13 cellular contexts compared by ENCODE assay signal in genomic region chrX:3550160-3550765, GRCh38.
A peak's percentile ranks its signal among the peaks of the same experiment; 100 is the strongest.
DNase-seq lines count a peak whose midpoint lies in the region; FAIRE-seq lines count a peak whose summit lies in the region.
"Had no signal": no experiment of that assay in that cellular context is flagged by ENCODE, and none has a peak within 500 bp of the region (broad histone marks: within the 10 kb centered on the region; RNA-seq: fewer than 3 reads in every experiment).

No MANE protein-coding gene starts in this region.

- no peak overlapping the region for H4K8ac ChIP-seq in neuronal stem cell (ENCODE audit: low read depth, low read length)

- H2BK15ac ChIP-seq in neuronal stem cell (ENCODE audit: low read length) = no peak overlapping the region

- H3K36me3 Mint-ChIP-seq in CD4-positive, alpha-beta memory T cell = no peaks in the 10 kb centered on the region
- H3K36me3 Mint-ChIP-seq: IgD-negative memory B cell had no signal

- H3K27ac Mint-ChIP-seq in CD4-positive, alpha-beta memory T cell = no peak overlapping the region
- H3K27ac Mint-ChIP-seq: activated naive CD8-positive, alpha-beta T cell treated with anti-CD3 and anti-CD28 coated beads, Interleukin-2, amount 50 U/mL, for 24 hours; IgD-negative memory B cell; T-helper 2 cell treated with Interferon-gamma antibody and Interleukin-4, amounts not matched to agents 5 μg/mL and 100 μg/mL, for 36 hours had no signal

- no peak overlapping the region for H2BK5ac ChIP-seq in neuronal stem cell (ENCODE audit: low read length)

- no peaks in the 10 kb centered on the region for H3K27me3 ChIP-seq in CD4-positive, alpha-beta memory T cell (ENCODE audit: insufficient read depth, low read length)
- H3K27me3 ChIP-seq in neuronal stem cell (ENCODE audit: control insufficient read depth in 3 of 3, insufficient read depth in 3 of 3, low read depth in 1 of 3, low read length in 3 of 3) = no peaks in the 10 kb centered on the region

- no peak overlapping the region for H2BK12ac ChIP-seq in neuronal stem cell (ENCODE audit: low read length)

- no peak overlapping the region for H4K91ac ChIP-seq in neuronal stem cell (ENCODE audit: low read depth, low read length, poor library complexity)

- H3K27ac ChIP-seq in CD4-positive, alpha-beta memory T cell (ENCODE audit: low read depth, low read length) = no peak overlapping the region
- H3K27ac ChIP-seq in neuronal stem cell (replicated peaks; ENCODE audit: low read length) = no peak overlapping the region

- H2BK120ac ChIP-seq in neuronal stem cell (ENCODE audit: low read depth, low read length) = no peak overlapping the region

- H3K4ac ChIP-seq in neuronal stem cell (ENCODE audit: low read length) = no peak overlapping the region

- H3K4me1 ChIP-seq in CD4-positive, alpha-beta memory T cell (ENCODE audit: insufficient read depth, low read length) = no peaks in the 10 kb centered on the region
- no peaks in the 10 kb centered on the region for H3K4me1 ChIP-seq in neuronal stem cell (ENCODE audit: control insufficient read depth in 2 of 2, insufficient read depth in 1 of 2, low read depth in 1 of 2, low read length in 2 of 2)

- H3K9me3 ChIP-seq in CD4-positive, alpha-beta memory T cell (ENCODE audit: control insufficient read depth in 1 of 2, low read length in 2 of 2) = no peaks in the 10 kb centered on the region
- no peaks in the 10 kb centered on the region for H3K9me3 ChIP-seq in neuronal stem cell (replicated peaks in 1 of 2; ENCODE audit: control insufficient read depth in 2 of 2, insufficient read depth in 1 of 2, low read depth in 1 of 2, low read length in 2 of 2)

- POLR2A ChIA-PET in CD4-positive, alpha-beta memory T cell (lab: Charles Lee; ENCODE audit: partially characterized antibody) = no interaction called here

- peaks cover 0 to 2% (median 0%) of the 10 kb centered on the region in 4 donors for H3K4me1 Mint-ChIP-seq in CD4-positive, alpha-beta memory T cell
- H3K4me1 Mint-ChIP-seq: activated naive CD8-positive, alpha-beta T cell treated with anti-CD3 and anti-CD28 coated beads, Interleukin-2, amount 50 U/mL, for 24 hours; IgD-negative memory B cell had no signal

- H2AFZ ChIP-seq in neuronal stem cell (ENCODE audit: low read length) = no peak overlapping the region

- H3K18ac ChIP-seq in neuronal stem cell (ENCODE audit: low read length) = no peak overlapping the region

- H3K4me3 Mint-ChIP-seq in CD4-positive, alpha-beta memory T cell = no peak overlapping the region
- H3K4me3 Mint-ChIP-seq: activated naive CD8-positive, alpha-beta T cell treated with anti-CD3 and anti-CD28 coated beads, Interleukin-2, amount 50 U/mL, for 24 hours; IgD-negative memory B cell; T-helper 2 cell treated with Interferon-gamma antibody and Interleukin-4, amounts not matched to agents 5 μg/mL and 100 μg/mL, for 36 hours had no signal

- H3K4me2 ChIP-seq in neuronal stem cell (ENCODE audit: insufficient read depth, low read length, poor library complexity, severe bottlenecking) = no peak overlapping the region

- H3K14ac ChIP-seq in neuronal stem cell (ENCODE audit: low read length) = no peak overlapping the region

- intact Hi-C loops in CD4-positive, alpha-beta memory T cell (cut with micrococcal nuclease) = no loop called here

- H3K23ac ChIP-seq in neuronal stem cell (ENCODE audit: low read depth, low read length, poor library complexity) = no peak overlapping the region

- peak; percentile 48 for FAIRE-seq in TTC549 (lab: Jason Lieb, UNC)
- FAIRE-seq: urothelium cell line had no signal

- peaks cover 0 to 2% (median 0%) of the 10 kb centered on the region in 8 donors for H3K9me3 Mint-ChIP-seq in CD4-positive, alpha-beta memory T cell
- H3K9me3 Mint-ChIP-seq: activated naive CD8-positive, alpha-beta T cell treated with anti-CD3 and anti-CD28 coated beads, Interleukin-2, amount 50 U/mL, for 24 hours; T-helper 2 cell treated with Interferon-gamma antibody and Interleukin-4, amounts not matched to agents 5 μg/mL and 100 μg/mL, for 36 hours had no signal

- DNase-seq in EL (peak; percentile 10), NAMALWA (ENCODE audit: low spot score) (peak; percentile 20), kidney tubule cell (ENCODE audit: low spot score) (peak; percentile 23), neuronal stem cell (ENCODE audit: low spot score) (no peak)
- no peak for DNase-seq in CD4-positive, alpha-beta memory T cell
- DNase-seq in activated CD4-positive, alpha-beta T cell treated with anti-CD3 and anti-CD28 coated beads for 48 hours = no peak
- DNase-seq: activated naive CD8-positive, alpha-beta T cell treated with anti-CD3 and anti-CD28 coated beads, Interleukin-2, amount 50 U/mL, for 24 hours; DMS79; NCI-H226 had no signal

- H3K9ac ChIP-seq in neuronal stem cell (ENCODE audit: low read depth, low read length, poor library complexity) = no peak overlapping the region

- no peaks in the 10 kb centered on the region for H3K36me3 ChIP-seq in CD4-positive, alpha-beta memory T cell (ENCODE audit: insufficient read depth, low read length)
- H3K36me3 ChIP-seq in neuronal stem cell (replicated peaks in 1 of 2; ENCODE audit: control insufficient read depth in 2 of 2, insufficient read depth in 2 of 2, low read length in 2 of 2) = no peaks in the 10 kb centered on the region

- H3K27me3 Mint-ChIP-seq in CD4-positive, alpha-beta memory T cell = peaks cover 0 to 2% of the 10 kb centered on the region in 2 donors
- H3K27me3 Mint-ChIP-seq: IgD-negative memory B cell had no signal

- CTCF ChIA-PET in CD4-positive, alpha-beta memory T cell (lab: Charles Lee; ENCODE audit: partially characterized antibody) = no interaction called here

- H2AK5ac ChIP-seq in neuronal stem cell (ENCODE audit: low read depth, low read length) = no peak overlapping the region

- no peak overlapping the region for H3K4me3 ChIP-seq in CD4-positive, alpha-beta memory T cell (ENCODE audit: low read length in 2 of 2)
- no peak overlapping the region for H3K4me3 ChIP-seq in neuronal stem cell (ENCODE audit: low read length in 2 of 2)

- no peaks in the 10 kb centered on the region for H3K79me1 ChIP-seq in neuronal stem cell (ENCODE audit: low read depth, low read length)

- WGBS in neuronal stem cell (ENCODE audit: extremely low coverage in 2 of 2, insufficient read length in 2 of 2, insufficient replicate concordance in 1 of 2), 2 donors = no CpG with 5 or more reads among the region's 8 CpGs

Comparison
In these comparisons a context has a peak if more than half of its experiments do, and no peak if none do; other contexts are left out.
1. DNase-seq: peak in EL (single experiment), NAMALWA (single experiment) and kidney tubule cell (single experiment); none in CD4-positive, alpha-beta memory T cell (0 of 5), neuronal stem cell (single experiment) and activated CD4-positive, alpha-beta T cell treated with anti-CD3 and anti-CD28 coated beads for 48 hours (single experiment).